In genomic region chr18:12406376-12407111, GRCh38 we compare ENCODE assay signal across 11 cellular contexts. TPM values are rescaled to one million over a fixed set of nuclear protein-coding genes. Genes with fewer than 3 reads are reported as not detected.
DNase-seq lines count a peak whose midpoint lies in the region; ATAC-seq, FAIRE-seq and TF ChIP-seq lines count a peak whose summit lies in the region.
"Had no signal": no experiment of that assay in that cellular context is flagged by ENCODE, and none has a peak within 500 bp of the region (broad histone marks: within the 10 kb centered on the region; RNA-seq: fewer than 3 reads in every experiment).

No MANE protein-coding gene starts in this region.

- intact Hi-C loops in HepG2 (cut with micrococcal nuclease; ENCODE audit: unreplicated experiment): no loop called here
- intact Hi-C loops in right lobe of liver (cut with DNase I): no loop called here
- intact Hi-C loops in activated CD4-positive, alpha-beta T cell treated with anti-CD3 and anti-CD28 coated beads, Interleukin-2, amount 10 ng/mL, durations not matched to agents 24 days and 14 days (cut with micrococcal nuclease): loop anchor here (1.0 to 5.0 kb wide), 4 partner anchors 12 to 251 kb away; partner anchors contain the start of genes AFG3L2 and SPIRE1
- intact Hi-C loops in lower lobe of right lung (cut with DNase I): no loop called here
- intact Hi-C loops in upper lobe of right lung (cut with DNase I): no loop called here

- POLR2A ChIA-PET in HepG2 (lab: Yijun Ruan, JAX): interaction anchor here (0.8 to 1.3 kb wide), 3 partner anchors 13 to 29 kb away, joined by 3 to 6 read pairs (median 3); partner anchors contain the start of gene AFG3L2

- FAIRE-seq in HepG2 (lab: Jason Lieb, UNC): no peak

- 46% methylated on average over 19 of the region's 19 CpGs for WGBS in HepG2 (ENCODE audit: low lambda C conversion rate)
- 67% methylated on average over 10 of the region's 19 CpGs for WGBS in right lobe of liver (ENCODE audit: insufficient coverage, low coverage, low lambda C conversion rate, missing lambda C conversion rate)

- TF ChIP-seq CTCF in HepG2 (CRISPR knock-in tag; IDR thresholded peaks at IDR 0.05) (no peak), right lobe of liver (IDR thresholded peaks at IDR 0.05) (no peak), lower lobe of right lung (IDR thresholded peaks at IDR 0.05) (no peak), upper lobe of right lung (IDR thresholded peaks at IDR 0.05) (no peak)

- peaks cover 40% of the 10 kb centered on the region for H3K27me3 Mint-ChIP-seq in activated CD4-positive, alpha-beta T cell treated with anti-CD3 and anti-CD28 coated beads, Interleukin-2, amount 10 ng/mL, durations not matched to agents 24 days and 14 days

- H3K4me1 ChIP-seq in HepG2 (ENCODE audit: insufficient read depth, low read length): peaks cover 64% of the 10 kb centered on the region
- H3K4me1 ChIP-seq in right lobe of liver: peaks cover 0 to 3% (median 0%) of the 10 kb centered on the region in 4 donors
- peaks cover 28% of the 10 kb centered on the region for H3K4me1 ChIP-seq in lower lobe of right lung
- H3K4me1 ChIP-seq in upper lobe of right lung: no peaks in the 10 kb centered on the region

- peak; percentile 32 for ATAC-seq in HepG2
- no peak for ATAC-seq in right lobe of liver
- ATAC-seq in lower lobe of right lung: no peak
- no peak for ATAC-seq in upper lobe of right lung
- ATAC-seq in HG03097 (IDR thresholded peaks at IDR 0.05; ENCODE audit: low FRiP score, unreplicated experiment): no peak
- no peak for ATAC-seq in GM21825 (IDR thresholded peaks at IDR 0.05; ENCODE audit: unreplicated experiment)
- no peak for ATAC-seq in GM19023 (IDR thresholded peaks at IDR 0.05; ENCODE audit: unreplicated experiment)

- no peak for TF ChIP-seq EP300 in HepG2 (IDR thresholded peaks at IDR 0.05; ENCODE audit: low read depth in 2 of 2, low read length in 2 of 2)
- no peak for TF ChIP-seq EP300 in HepG2 (CRISPR knock-in tag; IDR thresholded peaks at IDR 0.05; ENCODE audit: borderline replicate concordance)

- CTCF ChIA-PET in HepG2 (lab: Yijun Ruan, JAX; ENCODE audit: low intra/inter-chr PET ratio, low total read pairs): no interaction called here

- DNase-seq in HepG2 (ENCODE audit: low spot score) (no peak), right lobe of liver (no peak), lower lobe of right lung (no peak), upper lobe of right lung (peak; percentile 57)
- peak; percentile 66 for DNase-seq in activated CD4-positive, alpha-beta T cell treated with anti-CD3 and anti-CD28 coated beads, Interleukin-2, amount 10 ng/mL, durations not matched to agents 24 days and 14 days
- DNase-seq: Kasumi-1, mesendoderm had no signal

- no peak overlapping the region for H3K9ac ChIP-seq in HepG2 (ENCODE audit: insufficient read depth, low read depth, low read length)

- H3K4me3 Mint-ChIP-seq in activated CD4-positive, alpha-beta T cell treated with anti-CD3 and anti-CD28 coated beads, Interleukin-2, amount 10 ng/mL, durations not matched to agents 24 days and 14 days: peak overlapping the region; percentile 79

- H3K27me3 ChIP-seq in HepG2 (ENCODE audit: control insufficient read depth in 1 of 2, insufficient read depth in 2 of 2, low read length in 2 of 2): peaks cover 0 to 11% of the 10 kb centered on the region in 2 experiments; a peak in 2 of 5 replicates
- H3K27me3 ChIP-seq in right lobe of liver: no peaks in the 10 kb centered on the region
- H3K27me3 ChIP-seq in lower lobe of right lung (ENCODE audit: low read depth): peaks cover 5% of the 10 kb centered on the region
- H3K27me3 ChIP-seq in upper lobe of right lung: no peaks in the 10 kb centered on the region

- peaks cover 35% of the 10 kb centered on the region for H3K4me1 Mint-ChIP-seq in activated CD4-positive, alpha-beta T cell treated with anti-CD3 and anti-CD28 coated beads, Interleukin-2, amount 10 ng/mL, durations not matched to agents 24 days and 14 days

- H3K79me2 ChIP-seq in HepG2 (ENCODE audit: insufficient read depth, low read length): no peaks in the 10 kb centered on the region

- no TSS peak for BruUV-seq in HepG2 (replicated peaks; lab: Mats Ljungman, UMichigan)

- H3K36me3 ChIP-seq in HepG2 (replicated peaks in 1 of 2; ENCODE audit: control insufficient read depth in 1 of 2, insufficient read depth in 2 of 2, low read length in 2 of 2) (no peaks in the 10 kb centered on the region), right lobe of liver (no peaks in the 10 kb centered on the region), lower lobe of right lung (no peaks in the 10 kb centered on the region), upper lobe of right lung (no peaks in the 10 kb centered on the region)

- H3K4me3 ChIP-seq in HepG2 (replicated peaks in 1 of 3; ENCODE audit: insufficient read depth in 1 of 3, low read depth in 2 of 3, low read length in 3 of 3): peak overlapping the region in 1 of 3 experiments; percentile 14; a peak in 1 of 6 replicates
- no peak overlapping the region for H3K4me3 ChIP-seq in right lobe of liver
- H3K4me3 ChIP-seq in lower lobe of right lung: peak overlapping the region; percentile 64
- no peak overlapping the region for H3K4me3 ChIP-seq in upper lobe of right lung

- no peak overlapping the region for H3K27ac ChIP-seq in HepG2 (ENCODE audit: extremely low read length, insufficient read depth, low read length)
- no peak overlapping the region for H3K27ac ChIP-seq in right lobe of liver
- H3K27ac ChIP-seq in lower lobe of right lung: no peak overlapping the region
- H3K27ac ChIP-seq in upper lobe of right lung: no peak overlapping the region
- H3K27ac ChIP-seq: epithelial cell of prostate had no signal

- no peaks in the 10 kb centered on the region for H3K9me3 Mint-ChIP-seq in activated CD4-positive, alpha-beta T cell treated with anti-CD3 and anti-CD28 coated beads, Interleukin-2, amount 10 ng/mL, durations not matched to agents 24 days and 14 days

- peak overlapping the region; percentile 54 for H3K4me2 ChIP-seq in HepG2 (ENCODE audit: low read depth, low read length)

- no peaks in the 10 kb centered on the region for H4K20me1 ChIP-seq in HepG2 (ENCODE audit: insufficient read depth, low read length)

- TF ChIP-seq POLR2A in HepG2 (IDR thresholded peaks at IDR 0.05; ENCODE audit: insufficient read depth in 1 of 2, low read depth in 2 of 2, low read length in 2 of 2) (no peak), right lobe of liver (IDR thresholded peaks at IDR 0.05) (no peak)

- no peak overlapping the region for H3K27ac Mint-ChIP-seq in activated CD4-positive, alpha-beta T cell treated with anti-CD3 and anti-CD28 coated beads, Interleukin-2, amount 10 ng/mL, durations not matched to agents 24 days and 14 days

- in situ Hi-C loops in HepG2 (cut with HindIII; ENCODE audit: extremely low pct_ligation_motif_present, low pct_unique_long_range_greater_than_20kb): no loop called here

- no peaks in the 10 kb centered on the region for H3K9me3 ChIP-seq in HepG2 (ENCODE audit: low read length)
- no peaks in the 10 kb centered on the region for H3K9me3 ChIP-seq in right lobe of liver
- H3K9me3 ChIP-seq in lower lobe of right lung: no peaks in the 10 kb centered on the region
- H3K9me3 ChIP-seq in upper lobe of right lung: no peaks in the 10 kb centered on the region

- no peak overlapping the region for H2AFZ ChIP-seq in HepG2 (ENCODE audit: low read length)

- H3K36me3 Mint-ChIP-seq in activated CD4-positive, alpha-beta T cell treated with anti-CD3 and anti-CD28 coated beads, Interleukin-2, amount 10 ng/mL, durations not matched to agents 24 days and 14 days (ENCODE audit: low read depth): no peaks in the 10 kb centered on the region

- TF ChIP-seq RAD21 in HepG2 (CRISPR knock-in tag; IDR thresholded peaks at IDR 0.05): no peak

RNA-seq across cellular contexts. Expression of gene PRELID3A, which starts 1.2 kb away (rescaled TPM):
- total RNA-seq in HepG2 (2016; rRNA removed; fragmentation: Illumina TruSeq; extraction: Trizol): 5.5 and 11.0 TPM in 2 replicates
- total RNA-seq in HepG2 (2016; cell fraction: cytosol; rRNA removed; fragmentation: Illumina TruSeq; extraction: Trizol; ENCODE audit: low read depth): 3.0 and 3.2 TPM in 2 replicates
- 4.3 and 10.9 TPM in 2 replicates for total RNA-seq in HepG2 (2016; cell fraction: insoluble cytoplasmic fraction; rRNA removed; fragmentation: Illumina TruSeq; extraction: Trizol)
- total RNA-seq in HepG2 (2016; cell fraction: membrane; rRNA removed; fragmentation: Illumina TruSeq; extraction: Trizol): 3.0 and 4.4 TPM in 2 replicates
- total RNA-seq in HepG2 (2016; cell fraction: nucleus; rRNA removed; fragmentation: Illumina TruSeq; extraction: Trizol): 12.6 and 13.7 TPM in 2 replicates
- 7.2 and 10.3 TPM in 2 replicates for polyA plus RNA-seq in HepG2 (2011; rRNA removed)
- polyA plus RNA-seq in HepG2 (2011; cell fraction: cytosol; rRNA removed): 4.0 and 6.0 TPM in 2 replicates
- 61.8 and 73.7 TPM in 2 replicates for polyA plus RNA-seq in HepG2 (2011; cell fraction: nucleus; rRNA removed)
- polyA plus RNA-seq in HepG2 (2012): 6.1 and 8.3 TPM in 2 replicates
- 1.6 and 1.7 TPM in 2 replicates for polyA plus RNA-seq in HepG2 (2016; cell fraction: cytosol; fragmentation: Illumina TruSeq; extraction: Trizol; ENCODE audit: low read depth)
- polyA plus RNA-seq in HepG2 (2016; cell fraction: insoluble cytoplasmic fraction; fragmentation: Illumina TruSeq; extraction: Trizol; ENCODE audit: low read depth): 5.9 and 7.6 TPM in 2 replicates
- 2.1 and 2.3 TPM in 2 replicates for polyA plus RNA-seq in HepG2 (2016; cell fraction: membrane; fragmentation: Illumina TruSeq; extraction: Trizol; ENCODE audit: low read depth)
- 42.6 and 45.2 TPM in 2 replicates for polyA plus RNA-seq in HepG2 (2016; cell fraction: nucleus; fragmentation: Illumina TruSeq; extraction: Trizol; ENCODE audit: insufficient read depth, low read depth)
- 1.4 and 2.5 TPM in 2 replicates for polyA minus RNA-seq in HepG2 (2011; rRNA and poly(A)+ RNA removed; ENCODE audit: low replicate concordance)
- 0.99 and 2.6 TPM in 2 replicates for polyA minus RNA-seq in HepG2 (2011; cell fraction: cytosol; rRNA and poly(A)+ RNA removed)
- 10.0 and 13.9 TPM in 2 replicates for polyA minus RNA-seq in HepG2 (2011; cell fraction: nucleus; rRNA and poly(A)+ RNA removed)
- under 1 TPM in 4 of 6 experiments, not detected in 2; 0.19 to 0.62 (median 0.32) TPM for total RNA-seq in right lobe of liver
- 5.5 and 5.9 TPM in 2 replicates for total RNA-seq in activated CD4-positive, alpha-beta T cell treated with anti-CD3 and anti-CD28 coated beads, Interleukin-2, amount 10 ng/mL, durations not matched to agents 24 days and 14 days
- total RNA-seq in lower lobe of right lung: 5.0 TPM
- total RNA-seq in upper lobe of right lung: 4.1 TPM

RNA-seq across cellular contexts. Expression of gene AFG3L2, which starts 29.5 kb away (rescaled TPM):
- total RNA-seq in HepG2 (2016; rRNA removed; fragmentation: Illumina TruSeq; extraction: Trizol) (86.3 and 86.9 TPM in 2 replicates), right lobe of liver (10 to 100 TPM; 30.2 to 47.7 (median 36.3) TPM), lower lobe of right lung (31.1 TPM), upper lobe of right lung (35.4 TPM)
- 29.3 and 39.0 TPM in 2 replicates for total RNA-seq in HepG2 (2016; cell fraction: cytosol; rRNA removed; fragmentation: Illumina TruSeq; extraction: Trizol; ENCODE audit: low read depth)
- 85.3 and 86.3 TPM in 2 replicates for total RNA-seq in HepG2 (2016; cell fraction: insoluble cytoplasmic fraction; rRNA removed; fragmentation: Illumina TruSeq; extraction: Trizol)
- total RNA-seq in HepG2 (2016; cell fraction: membrane; rRNA removed; fragmentation: Illumina TruSeq; extraction: Trizol): 30.7 and 35.0 TPM in 2 replicates
- 64.9 and 72.6 TPM in 2 replicates for total RNA-seq in HepG2 (2016; cell fraction: nucleus; rRNA removed; fragmentation: Illumina TruSeq; extraction: Trizol)
- 26.2 and 28.6 TPM in 2 replicates for polyA plus RNA-seq in HepG2 (2011; rRNA removed)
- polyA plus RNA-seq in HepG2 (2011; cell fraction: cytosol; rRNA removed): 22.4 and 28.3 TPM in 2 replicates
- polyA plus RNA-seq in HepG2 (2011; cell fraction: nucleus; rRNA removed): 14.9 and 16.4 TPM in 2 replicates
- 42.2 and 47.5 TPM in 2 replicates for polyA plus RNA-seq in HepG2 (2012)
- polyA plus RNA-seq in HepG2 (2016; cell fraction: cytosol; fragmentation: Illumina TruSeq; extraction: Trizol; ENCODE audit: low read depth): 5.9 and 6.1 TPM in 2 replicates
- polyA plus RNA-seq in HepG2 (2016; cell fraction: insoluble cytoplasmic fraction; fragmentation: Illumina TruSeq; extraction: Trizol; ENCODE audit: low read depth): 66.5 and 67.7 TPM in 2 replicates
- polyA plus RNA-seq in HepG2 (2016; cell fraction: membrane; fragmentation: Illumina TruSeq; extraction: Trizol; ENCODE audit: low read depth): 12.3 and 14.9 TPM in 2 replicates
- 57.2 and 57.6 TPM in 2 replicates for polyA plus RNA-seq in HepG2 (2016; cell fraction: nucleus; fragmentation: Illumina TruSeq; extraction: Trizol; ENCODE audit: insufficient read depth, low read depth)
- 26.7 and 36.0 TPM in 2 replicates for polyA minus RNA-seq in HepG2 (2011; rRNA and poly(A)+ RNA removed; ENCODE audit: low replicate concordance)
- polyA minus RNA-seq in HepG2 (2011; cell fraction: cytosol; rRNA and poly(A)+ RNA removed): 28.5 and 36.9 TPM in 2 replicates
- 48.8 and 49.7 TPM in 2 replicates for polyA minus RNA-seq in HepG2 (2011; cell fraction: nucleus; rRNA and poly(A)+ RNA removed)
- 71.8 and 74.6 TPM in 2 replicates for total RNA-seq in activated CD4-positive, alpha-beta T cell treated with anti-CD3 and anti-CD28 coated beads, Interleukin-2, amount 10 ng/mL, durations not matched to agents 24 days and 14 days

Comparison
In these comparisons a context has a peak if more than half of its experiments do, and no peak if none do; other contexts are left out.
1. DNase-seq: peak in activated CD4-positive, alpha-beta T cell treated with anti-CD3 and anti-CD28 coated beads, Interleukin-2, amount 10 ng/mL, durations not matched to agents 24 days and 14 days (single experiment) and upper lobe of right lung (single experiment); none in HepG2 (single experiment), right lobe of liver (0 of 3) and lower lobe of right lung (single experiment).